In the genomic region with DNA sequence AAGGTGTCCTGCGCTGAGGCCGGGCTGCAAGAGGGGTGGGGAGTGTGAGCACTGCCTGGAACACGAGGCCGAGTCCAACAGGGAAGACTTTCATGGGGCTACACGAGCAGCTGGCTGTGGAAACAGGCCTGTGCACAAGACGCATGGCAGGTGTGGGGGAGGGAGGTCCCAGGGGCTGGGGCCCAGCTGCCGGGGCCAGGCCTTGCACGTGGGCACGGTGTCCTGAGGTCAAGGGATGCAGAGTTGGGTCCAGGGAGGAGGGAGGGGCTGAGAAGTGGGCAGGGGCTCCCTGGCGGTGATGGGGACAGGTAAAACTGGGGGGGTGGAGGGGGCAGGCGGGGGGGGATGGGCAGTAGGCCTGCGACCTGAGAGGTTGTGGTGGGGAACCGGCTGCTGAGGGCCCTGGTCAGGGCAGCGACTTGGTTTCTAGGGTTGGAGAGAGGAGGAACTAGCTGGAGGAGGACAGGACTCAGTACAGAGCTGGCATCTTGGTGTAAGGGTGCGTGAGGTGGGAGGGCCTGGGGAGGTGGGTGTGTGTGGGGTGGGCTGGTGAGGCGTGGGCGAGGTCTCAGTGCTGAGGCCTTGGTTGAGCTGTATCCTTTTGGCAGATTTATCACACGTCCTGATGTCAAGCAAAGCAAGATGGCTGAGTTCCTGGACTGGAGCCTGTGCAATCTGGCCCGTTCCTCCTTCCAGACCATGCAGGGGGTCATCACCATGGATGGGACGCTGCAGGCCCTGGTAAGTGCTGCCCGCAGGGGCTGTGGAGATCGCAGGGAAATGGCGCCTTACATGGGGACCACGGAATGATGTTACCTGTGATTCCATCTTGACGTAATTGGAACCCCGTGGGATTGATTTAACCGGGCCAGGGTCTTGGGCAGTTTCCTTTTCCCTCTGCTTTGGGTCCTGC, we compare ENCODE assay signal across 14 cellular contexts. TPM values are rescaled to one million over a fixed set of nuclear protein-coding genes. Genes with fewer than 3 reads are reported as not detected.
DNase-seq lines count a peak whose midpoint lies in the region; ATAC-seq and TF ChIP-seq lines count a peak whose summit lies in the region.
"Had no signal": no experiment of that assay in that cellular context is flagged by ENCODE, and none has a peak within 500 bp of the region (broad histone marks: within the 10 kb centered on the region; RNA-seq: fewer than 3 reads in every experiment).

No MANE protein-coding gene starts in this region.

- no peak for DNase-seq in activated CD4-positive, alpha-beta T cell treated with anti-CD3 and anti-CD28 coated beads for 36 hours
- DNase-seq in activated CD4-positive, alpha-beta T cell treated with anti-CD3 and anti-CD28 coated beads for 48 hours, result no peak
- no peak for DNase-seq in HEK293T (ENCODE audit: extremely low spot score)
- DNase-seq in psoas muscle, result peak in 1 of 2 donors; percentile 50
- DNase-seq in activated CD4-positive, alpha-beta T cell treated with anti-CD3 and anti-CD28 coated beads, Interleukin-2, amount 10 ng/mL, durations not matched to agents 7 days and 5 days, result no peak
- DNase-seq in NCI-H187 treated with DMSO at 0.1 percent for 48 hours (lab: John Stamatoyannopoulos, UW), result no peak

- H3K4me1 Mint-ChIP-seq in activated CD4-positive, alpha-beta T cell treated with anti-CD3 and anti-CD28 coated beads for 36 hours, result peaks cover 3% of the 10 kb centered on the region
- H3K4me1 Mint-ChIP-seq in activated CD4-positive, alpha-beta T cell treated with anti-CD3 and anti-CD28 coated beads, Interleukin-2, amount 10 ng/mL, durations not matched to agents 7 days and 5 days, result peaks cover 16% of the 10 kb centered on the region

- TF ChIP-seq EP300 in gastroesophageal sphincter (IDR thresholded peaks at IDR 0.05), result no peak

- no peak overlapping the region for H3K27ac ChIP-seq in gastroesophageal sphincter
- no peak overlapping the region for H3K27ac ChIP-seq in psoas muscle

- H3K4me1 ChIP-seq in gastroesophageal sphincter (peaks cover 0 to 13% (median 0%) of the 10 kb centered on the region in 3 donors), psoas muscle (peaks cover 5% of the 10 kb centered on the region)

- H3K36me3 ChIP-seq in gastroesophageal sphincter (peaks cover 0 to 43% of the 10 kb centered on the region in 2 donors), psoas muscle (ENCODE audit: insufficient read depth in 1 of 2, low read depth in 1 of 2) (peaks cover 3 to 11% of the 10 kb centered on the region in 2 donors)

- CTCF ChIA-PET in activated CD4-positive, alpha-beta T cell treated with anti-CD3 and anti-CD28 coated beads for 36 hours (lab: Charles Lee), result interaction anchor here (0.5 to 1.8 kb wide), 15 partner anchors 8 to 419 kb away, joined by 3 to 8 read pairs (median 3); no protein-coding TSS in a partner anchor
- CTCF ChIA-PET in HEK293T (lab: Yijun Ruan, JAX), result interaction anchor here (1.0 kb wide), 1 partner anchor 136 kb away, joined by 6 read pairs; no protein-coding TSS in a partner anchor
- CTCF ChIA-PET in activated CD4-positive, alpha-beta T cell treated with anti-CD3 and anti-CD28 coated beads, Interleukin-2, amount 10 ng/mL, durations not matched to agents 7 days and 5 days (lab: Charles Lee), result interaction anchor here (0.6 to 1.9 kb wide), 26 partner anchors 9 to 455 kb away, joined by 3 to 14 read pairs (median 4); a partner anchor contains a TSS

- H3K27me3 ChIP-seq in gastroesophageal sphincter, result no peaks in the 10 kb centered on the region
- no peaks in the 10 kb centered on the region for H3K27me3 ChIP-seq in psoas muscle (ENCODE audit: insufficient read depth in 3 of 3, low read length in 2 of 3)
- H3K27me3 ChIP-seq: spleen had no signal

- H3K4me3 ChIP-seq in gastroesophageal sphincter (no peak overlapping the region), psoas muscle (no peak overlapping the region)

- peak; percentile 40 for ATAC-seq in activated CD4-positive, alpha-beta T cell treated with anti-CD3 and anti-CD28 coated beads for 36 hours
- ATAC-seq in gastroesophageal sphincter (peak; percentile 14), psoas muscle (peak; percentile 7 to 40 (median 18)), HG02763 (IDR thresholded peaks at IDR 0.05; ENCODE audit: unreplicated experiment) (no peak)

- intact Hi-C loops in activated CD4-positive, alpha-beta T cell treated with anti-CD3 and anti-CD28 coated beads for 36 hours (cut with DNase I, micrococcal nuclease), result loop anchor here in 1 of 2 experiments (1.0 kb wide), 1 partner anchor 136 kb away; no protein-coding TSS in a partner anchor
- intact Hi-C loops in psoas muscle (cut with DNase I), result loop anchor here in 1 of 2 donors (2.0 kb wide), 1 partner anchor 134 kb away; no protein-coding TSS in a partner anchor

- H3K9me3 ChIP-seq in gastroesophageal sphincter, result no peaks in the 10 kb centered on the region
- no peaks in the 10 kb centered on the region for H3K9me3 ChIP-seq in psoas muscle
- H3K9me3 ChIP-seq: spleen had no signal

- no peaks in the 10 kb centered on the region for H3K27me3 Mint-ChIP-seq in activated CD4-positive, alpha-beta T cell treated with anti-CD3 and anti-CD28 coated beads for 36 hours
- H3K27me3 Mint-ChIP-seq in activated CD4-positive, alpha-beta T cell treated with anti-CD3 and anti-CD28 coated beads, Interleukin-2, amount 10 ng/mL, durations not matched to agents 7 days and 5 days, result no peaks in the 10 kb centered on the region
- H3K27me3 Mint-ChIP-seq: central memory CD8-positive, alpha-beta T cell; effector memory CD8-positive, alpha-beta T cell had no signal

- H3K4me3 Mint-ChIP-seq in activated CD4-positive, alpha-beta T cell treated with anti-CD3 and anti-CD28 coated beads for 36 hours, result no peak overlapping the region
- no peak overlapping the region for H3K4me3 Mint-ChIP-seq in activated CD4-positive, alpha-beta T cell treated with anti-CD3 and anti-CD28 coated beads, Interleukin-2, amount 10 ng/mL, durations not matched to agents 7 days and 5 days
- H3K4me3 Mint-ChIP-seq: central memory CD8-positive, alpha-beta T cell had no signal

- H3K27ac Mint-ChIP-seq in activated CD4-positive, alpha-beta T cell treated with anti-CD3 and anti-CD28 coated beads for 36 hours, result no peak overlapping the region
- no peak overlapping the region for H3K27ac Mint-ChIP-seq in activated CD4-positive, alpha-beta T cell treated with anti-CD3 and anti-CD28 coated beads, Interleukin-2, amount 10 ng/mL, durations not matched to agents 7 days and 5 days

- no peak for TF ChIP-seq CTCF in gastroesophageal sphincter (IDR thresholded peaks at IDR 0.05)
- no peak for TF ChIP-seq CTCF in psoas muscle (IDR thresholded peaks at IDR 0.05)

- 46% methylated on average over 4 of the region's 27 CpGs; no CpG with 5 or more reads in 1 of the 2 donors for WGBS in gastroesophageal sphincter (ENCODE audit: low coverage in 1 of 2), 2 donors
- WGBS in psoas muscle, 3 donors, result 70 to 75% (median 72%) methylated on average over 24 to 27 of the region's 27 CpGs

- POLR2A ChIA-PET in activated CD4-positive, alpha-beta T cell treated with anti-CD3 and anti-CD28 coated beads for 36 hours (lab: Charles Lee), result interaction anchor here (0.6 kb wide), 1 partner anchor 418 kb away, joined by 3 read pairs; no protein-coding TSS in a partner anchor
- POLR2A ChIA-PET in HEK293T (lab: Yijun Ruan, JAX), result no interaction called here
- POLR2A ChIA-PET in activated CD4-positive, alpha-beta T cell treated with anti-CD3 and anti-CD28 coated beads, Interleukin-2, amount 10 ng/mL, durations not matched to agents 7 days and 5 days (lab: Charles Lee), result no interaction called here

- H3K9me3 Mint-ChIP-seq in activated CD4-positive, alpha-beta T cell treated with anti-CD3 and anti-CD28 coated beads for 36 hours (ENCODE audit: low read depth), result no peaks in the 10 kb centered on the region
- H3K9me3 Mint-ChIP-seq in activated CD4-positive, alpha-beta T cell treated with anti-CD3 and anti-CD28 coated beads, Interleukin-2, amount 10 ng/mL, durations not matched to agents 7 days and 5 days, result no peaks in the 10 kb centered on the region
- H3K9me3 Mint-ChIP-seq: central memory CD8-positive, alpha-beta T cell; effector memory CD8-positive, alpha-beta T cell had no signal

- peaks cover 27% of the 10 kb centered on the region for H3K36me3 Mint-ChIP-seq in activated CD4-positive, alpha-beta T cell treated with anti-CD3 and anti-CD28 coated beads for 36 hours (ENCODE audit: low read depth)
- peaks cover 9% of the 10 kb centered on the region for H3K36me3 Mint-ChIP-seq in activated CD4-positive, alpha-beta T cell treated with anti-CD3 and anti-CD28 coated beads, Interleukin-2, amount 10 ng/mL, durations not matched to agents 7 days and 5 days (ENCODE audit: low read depth)

- no peak for TF ChIP-seq POLR2A in gastroesophageal sphincter (IDR thresholded peaks at IDR 0.05)

TF ChIP-seq in HEK293T, 16 proteins besides CTCF, POLR2A, EP300 and RAD21:
- TF ChIP-seq BHLHE40 (IDR thresholded peaks at IDR 0.05; ENCODE audit: borderline replicate concordance), result no peak
- peak; percentile 29; the same call in 1 of the 2 replicates for TF ChIP-seq HDGF (IDR thresholded peaks at IDR 0.05; ENCODE audit: borderline replicate concordance)

RNA-seq across cellular contexts. Expression of a gene that starts 29.4 kb away (rescaled TPM):
- 10 to 100 TPM; 83.3 to 97.2 TPM for total RNA-seq in activated CD4-positive, alpha-beta T cell treated with anti-CD3 and anti-CD28 coated beads for 36 hours
- total RNA-seq in gastroesophageal sphincter (10 to 100 TPM; 32.0 to 57.8 (median 47.0) TPM), psoas muscle (10 to 100 TPM; 34.7 to 46.1 (median 40.3) TPM)
- polyA plus RNA-seq in psoas muscle, result 10 to 100 TPM; 28.2 to 65.0 (median 31.4) TPM
- total RNA-seq in activated CD4-positive, alpha-beta T cell treated with anti-CD3 and anti-CD28 coated beads, Interleukin-2, amount 10 ng/mL, durations not matched to agents 7 days and 5 days, result 100 to 1,000 TPM; 155 to 157 TPM

RNA-seq across cellular contexts. Expression of a gene that starts 45.8 kb away (rescaled TPM):
- total RNA-seq in activated CD4-positive, alpha-beta T cell treated with anti-CD3 and anti-CD28 coated beads for 36 hours, result 1 to 10 TPM; 2.1 TPM
- total RNA-seq in gastroesophageal sphincter (10 to 100 TPM in 1 of 4 donors, 1 to 10 TPM in 3; 6.9 to 22.0 (median 8.6) TPM), psoas muscle (10 to 100 TPM in 3 of 4 donors, 1 to 10 TPM in 1; 5.9 to 22.3 (median 18.1) TPM)
- 10 to 100 TPM in 1 of 3 donors, 1 to 10 TPM in 2; 6.1 to 10.1 (median 8.1) TPM for polyA plus RNA-seq in psoas muscle
- total RNA-seq in activated CD4-positive, alpha-beta T cell treated with anti-CD3 and anti-CD28 coated beads, Interleukin-2, amount 10 ng/mL, durations not matched to agents 7 days and 5 days, result 1 to 10 TPM; 2.0 to 4.2 TPM

RNA-seq across cellular contexts. Expression of a gene that starts 58.6 kb away (rescaled TPM):
- total RNA-seq in activated CD4-positive, alpha-beta T cell treated with anti-CD3 and anti-CD28 coated beads for 36 hours, result not detected
- total RNA-seq in gastroesophageal sphincter (1 to 10 TPM in 2 of 4 donors, under 1 TPM in 1, not detected in 1; 0.46 to 1.6 (median 1.1) TPM), psoas muscle (1 to 10 TPM in 3 of 4 donors, not detected in 1; 1.8 to 6.3 (median 2.7) TPM)
- polyA plus RNA-seq in psoas muscle, result 1 to 10 TPM in 2 of 3 donors, under 1 TPM in 1; 0.79 to 5.1 (median 1.4) TPM
- total RNA-seq in activated CD4-positive, alpha-beta T cell treated with anti-CD3 and anti-CD28 coated beads, Interleukin-2, amount 10 ng/mL, durations not matched to agents 7 days and 5 days, result not detected
- total RNA-seq: G401, left cardiac atrium, posterior vena cava had no signal
